In genomic region chr5:108681079-108681921, GRCh38 we compare ENCODE assay signal across 8 cellular contexts.
A peak's percentile ranks its signal among the peaks of the same experiment; 100 is the strongest.
DNase-seq lines count a peak whose midpoint lies in the region; ATAC-seq, FAIRE-seq and TF ChIP-seq lines count a peak whose summit lies in the region.

No MANE protein-coding gene starts in this region.

- no peak for TF ChIP-seq EP300 in K562 (IDR thresholded peaks at IDR 0.05; ENCODE audit: low read length)

- H3K79me2 ChIP-seq in K562 (ENCODE audit: control insufficient read depth, insufficient read depth, low read length) = no peaks in the 10 kb centered on the region

- no peaks in the 10 kb centered on the region for H3K9me3 ChIP-seq in K562 (replicated peaks; ENCODE audit: control insufficient read depth, insufficient read depth, low read depth, low read length)
- H3K9me3 ChIP-seq in iPS-18a (ENCODE audit: control insufficient read depth, low read depth, low read length) = no peaks in the 10 kb centered on the region
- H3K9me3 ChIP-seq in skeletal muscle tissue (ENCODE audit: control insufficient read depth in 3 of 3, low read length in 3 of 3) = no peaks in the 10 kb centered on the region

- H3K9me1 ChIP-seq in K562 (ENCODE audit: control insufficient read depth, insufficient read depth, low read length) = no peaks in the 10 kb centered on the region

- in situ Hi-C loops in K562 (cut with MboI) = no loop called here

- DNase-seq in DMS153 treated with DMSO at 0.1 percent for 48 hours (lab: John Stamatoyannopoulos, UW; ENCODE audit: unreplicated experiment) (peak; percentile 29), NCI-H69 (lab: John Stamatoyannopoulos, UW) (peak; percentile 71), K562 (ENCODE audit: extremely low read depth in 1 of 4, low spot score in 3 of 4) (peak; percentile 26 to 81 (median 48))
- no peak for DNase-seq in activated effector memory CD4-positive, alpha-beta T cell treated with Interleukin-2 at 50 U/mL for 16 hours

- H2AFZ ChIP-seq in K562 (ENCODE audit: low read depth, low read length) = peak overlapping the region; percentile 77

- no peak for TF ChIP-seq POLR2A in K562 (conservative IDR thresholded peaks at IDR 0.05)

- H3K36me3 ChIP-seq in K562 (ENCODE audit: control insufficient read depth, insufficient read depth, low read length) (no peaks in the 10 kb centered on the region), iPS-18a (ENCODE audit: control insufficient read depth, low read depth, low read length) (no peaks in the 10 kb centered on the region), skeletal muscle tissue (ENCODE audit: control insufficient read depth in 3 of 3, insufficient read depth in 3 of 3, low read length in 3 of 3) (no peaks in the 10 kb centered on the region)

- peak; percentile 95 to 98 for TF ChIP-seq RAD21 in K562 (CRISPR knock-in tag; conservative IDR thresholded peaks at IDR 0.05 in 1 of 2, IDR thresholded peaks at IDR 0.05 in 1 of 2)

- H3K27ac ChIP-seq in K562 (ENCODE audit: extremely low read depth, low read depth, low read length) = 0 out of 3 replicates have a peak overlapping the region, but pooled peaks have one; percentile 43
- H3K27ac ChIP-seq in iPS-18a (ENCODE audit: low read length) = peak overlapping the region; percentile 74
- peak overlapping the region; percentile 49 for H3K27ac ChIP-seq in skeletal muscle tissue (ENCODE audit: low read depth, low read length)

- H3K27me3 ChIP-seq in K562 (ENCODE audit: control insufficient read depth in 2 of 2, insufficient read depth in 2 of 2, low read length in 2 of 2) = no peaks in the 10 kb centered on the region; a peak in 1 of 5 replicates
- H3K27me3 ChIP-seq in iPS-18a (ENCODE audit: control insufficient read depth, insufficient read depth, low read length) = no peaks in the 10 kb centered on the region
- H3K27me3 ChIP-seq in skeletal muscle tissue (ENCODE audit: control insufficient read depth in 3 of 3, insufficient read depth in 3 of 3, low read length in 3 of 3) = no peaks in the 10 kb centered on the region

- H3K4me3 ChIP-seq in K562 = no peak overlapping the region
- no peak overlapping the region for H3K4me3 ChIP-seq in iPS-18a (ENCODE audit: low read length)
- H3K4me3 ChIP-seq in skeletal muscle tissue (ENCODE audit: low read length in 3 of 3) = no peak overlapping the region

- TF ChIP-seq CTCF in K562 (IDR thresholded peaks at IDR 0.05 in 2 of 3, conservative IDR thresholded peaks at IDR 0.05 in 1 of 3; ENCODE audit: insufficient read depth in 2 of 3, low read depth in 1 of 3, low read length in 3 of 3) = peak; percentile 68 to 91 (median 83)

- H3K9ac ChIP-seq in K562 (ENCODE audit: insufficient read depth in 1 of 2, low read depth in 2 of 2, low read length in 2 of 2) (no peak overlapping the region), iPS-18a (ENCODE audit: low read length) (peak overlapping the region; percentile 49), skeletal muscle tissue (ENCODE audit: low read depth in 1 of 3, low read length in 3 of 3) (peak overlapping the region in 1 of 3 donors; percentile 36)

- peaks cover 0 to 6% of the 10 kb centered on the region in 2 experiments; a peak in 2 of 5 replicates for H3K4me1 ChIP-seq in K562 (replicated peaks in 1 of 2; ENCODE audit: control insufficient read depth in 2 of 2, insufficient read depth in 2 of 2, low read length in 2 of 2)
- H3K4me1 ChIP-seq in iPS-18a (ENCODE audit: control insufficient read depth, low read depth, low read length) = peaks cover 21% of the 10 kb centered on the region
- H3K4me1 ChIP-seq in skeletal muscle tissue (ENCODE audit: control insufficient read depth in 3 of 3, insufficient read depth in 3 of 3, low read length in 3 of 3) = no peaks in the 10 kb centered on the region

- POLR2A ChIA-PET in K562 (lab: Yijun Ruan, JAX) = interaction anchor here (0.9 kb wide), 1 partner anchor 668 kb away, joined by 3 read pairs; no protein-coding TSS in a partner anchor

- intact Hi-C loops in K562 (cut with micrococcal nuclease) = loop anchor here (2.0 to 10.0 kb wide), 5 partner anchors 68 to 788 kb away; no protein-coding TSS in a partner anchor

- H4K20me1 ChIP-seq in K562 (replicated peaks; ENCODE audit: control insufficient read depth, insufficient read depth, low read length) = no peaks in the 10 kb centered on the region

- peak; percentile 98 for FAIRE-seq in K562 (lab: Jason Lieb, UNC)

- peak; percentile 98 for ATAC-seq in GM19043 (IDR thresholded peaks at IDR 0.05; ENCODE audit: low read depth, unreplicated experiment)
- peak; percentile 96 for ATAC-seq in HG03103 (IDR thresholded peaks at IDR 0.05; ENCODE audit: low read depth, unreplicated experiment)
- peak; percentile 94 for ATAC-seq in K562

- CTCF ChIA-PET in K562 (lab: Yijun Ruan, JAX; ENCODE audit: low intra/inter-chr PET ratio) = interaction anchor here (0.6 to 1.3 kb wide), 4 partner anchors 14 to 758 kb away, joined by 3 to 4 read pairs (median 3); no protein-coding TSS in a partner anchor

- 0% methylated on average over 4 of the region's 5 CpGs for WGBS in K562 (ENCODE audit: insufficient coverage, low coverage, missing lambda C conversion rate)

- BruUV-seq in K562 (replicated peaks; lab: Mats Ljungman, UMichigan) = no TSS peak

- H3K4me2 ChIP-seq in K562 (ENCODE audit: insufficient read depth, low read length) = peak overlapping the region; percentile 51; the same call in 1 of the 2 replicates

TF ChIP-seq in K562, 482 proteins besides CTCF, POLR2A, EP300 and RAD21 (continues in another document):
- TF ChIP-seq MED1 (CRISPR knock-in tag; IDR thresholded peaks at IDR 0.05; ENCODE audit: borderline replicate concordance) (no peak), MYC (IDR thresholded peaks at IDR 0.05; ENCODE audit: low read depth, low read length) (no peak), MYC (CRISPR knock-in tag; IDR thresholded peaks at IDR 0.05; ENCODE audit: borderline replicate concordance, low read depth) (no peak), RB1 (IDR thresholded peaks at IDR 0.05; ENCODE audit: low read depth) (peak; percentile 33; the same call in 1 of the 2 replicates), ZNF384 (IDR thresholded peaks at IDR 0.05; ENCODE audit: low read depth, low read length) (peak; percentile 35; the same call in 1 of the 2 replicates), CBX1 (IDR thresholded peaks at IDR 0.05; ENCODE audit: low read depth) (no peak), PPARD (CRISPR knock-in tag; IDR thresholded peaks at IDR 0.05) (no peak), CREM (IDR thresholded peaks at IDR 0.05; ENCODE audit: low read depth) (peak; percentile 28; the same call in 1 of the 2 replicates), ZNF143 (CRISPR knock-in tag; IDR thresholded peaks at IDR 0.05) (no peak), RFX5 (IDR thresholded peaks at IDR 0.05; ENCODE audit: low read depth, low read length) (no peak), BRCA1 (IDR thresholded peaks at IDR 0.05) (no peak), BRCA1 (CRISPR knock-in tag; IDR thresholded peaks at IDR 0.05) (no peak), KDM2B (CRISPR knock-in tag; IDR thresholded peaks at IDR 0.05) (no peak), PHF8 (IDR thresholded peaks at IDR 0.05; ENCODE audit: borderline replicate concordance, low read length) (no peak), HINFP (tag; conservative IDR thresholded peaks at IDR 0.05; ENCODE audit: low read depth) (no peak), ZNF764 (CRISPR knock-in tag; IDR thresholded peaks at IDR 0.05; ENCODE audit: low read depth) (no peak), EP400 (IDR thresholded peaks at IDR 0.05) (peak; percentile 15; the same call in 1 of the 2 replicates), ZNF592 (IDR thresholded peaks at IDR 0.05) (0 out of 2 replicates have a peak, but pooled peaks have one; percentile 29), SMC3 (conservative IDR thresholded peaks at IDR 0.05; ENCODE audit: insufficient read depth, low read depth, low read length) (peak; percentile 69), CXXC5 (CRISPR knock-in tag; IDR thresholded peaks at IDR 0.05) (0 out of 2 replicates have a peak, but pooled peaks have one; percentile 12), MAFG (tag; conservative IDR thresholded peaks at IDR 0.05) (peak; percentile 88)
